15 cellular contexts compared by ENCODE assay signal in genomic region chr2:177984739-177985138, GRCh38.
DNase-seq lines count a peak whose midpoint lies in the region; ATAC-seq and TF ChIP-seq lines count a peak whose summit lies in the region.
"Had no signal": no experiment of that assay in that cellular context is flagged by ENCODE, and none has a peak within 500 bp of the region (broad histone marks: within the 10 kb centered on the region; RNA-seq: fewer than 3 reads in every experiment).

No MANE protein-coding gene starts in this region.

- H3K4me3 ChIP-seq in breast epithelium (no peak overlapping the region), transverse colon (no peak overlapping the region)

- H3K27me3 ChIP-seq in breast epithelium, result no peaks in the 10 kb centered on the region
- no peaks in the 10 kb centered on the region for H3K27me3 ChIP-seq in transverse colon

- H3K36me3 Mint-ChIP-seq in MCF 10A (ENCODE audit: insufficient read depth, unreplicated experiment), result no peaks in the 10 kb centered on the region

- H3K9me3 Mint-ChIP-seq in MCF 10A (ENCODE audit: unreplicated experiment), result no peaks in the 10 kb centered on the region
- H3K9me3 Mint-ChIP-seq: activated naive CD4-positive, alpha-beta T cell treated with anti-CD3 and anti-CD28 coated beads for 36 hours had no signal

- H3K9me3 ChIP-seq in breast epithelium, result no peaks in the 10 kb centered on the region
- H3K9me3 ChIP-seq in transverse colon, result no peaks in the 10 kb centered on the region

- WGBS in transverse colon (ENCODE audit: low coverage in 1 of 2), 2 donors, result 32 to 33% methylated on average over 1 of the region's 1 CpG

- CTCF ChIA-PET in MCF 10A (lab: Yijun Ruan, JAX), result interaction anchor here (0.6 to 2.6 kb wide), 12 partner anchors 8 to 537 kb away, joined by 3 to 15 read pairs (median 4); no protein-coding TSS in a partner anchor

- H3K4me1 Mint-ChIP-seq in MCF 10A (ENCODE audit: insufficient read depth, unreplicated experiment), result no peaks in the 10 kb centered on the region
- H3K4me1 Mint-ChIP-seq: B cell had no signal

- no peak for ATAC-seq in HG02885 (IDR thresholded peaks at IDR 0.05; ENCODE audit: poor library complexity, unreplicated experiment)

- no peaks in the 10 kb centered on the region for H3K36me3 ChIP-seq in breast epithelium
- H3K36me3 ChIP-seq in transverse colon, result no peaks in the 10 kb centered on the region
- H3K36me3 ChIP-seq: WERI-Rb-1 had no signal

- TF ChIP-seq CTCF in MCF 10A (IDR thresholded peaks at IDR 0.05; ENCODE audit: unreplicated experiment) (no peak), breast epithelium (IDR thresholded peaks at IDR 0.05) (no peak), transverse colon (IDR thresholded peaks at IDR 0.05) (no peak)

- no peak overlapping the region for H3K4me3 Mint-ChIP-seq in MCF 10A (ENCODE audit: unreplicated experiment)
- H3K4me3 Mint-ChIP-seq: activated naive CD4-positive, alpha-beta T cell treated with anti-CD3 and anti-CD28 coated beads for 36 hours; B cell had no signal

- H3K4me1 ChIP-seq in breast epithelium (no peaks in the 10 kb centered on the region), transverse colon (peaks cover 0 to 9% (median 0%) of the 10 kb centered on the region in 4 donors)

- peak; percentile 20 for DNase-seq in MCF 10A (ENCODE audit: unreplicated experiment)
- no peak for DNase-seq in breast epithelium (ENCODE audit: low spot score in 2 of 2)
- peak; percentile 65 for DNase-seq in NCI-H2029 treated with DMSO at 0.1 percent for 48 hours (lab: John Stamatoyannopoulos, UW)
- peak; percentile 75 for DNase-seq in astrocyte of the hippocampus (ENCODE audit: low read depth, low spot score)
- peak; percentile 19 for DNase-seq in transverse colon
- DNase-seq in AG20443 (ENCODE audit: low spot score), result no peak
- DNase-seq in AG08396 (ENCODE audit: low spot score), result no peak
- DNase-seq: activated naive CD4-positive, alpha-beta T cell treated with anti-CD3 and anti-CD28 coated beads for 36 hours; central memory CD4-positive, alpha-beta T cell; GDM1; Kasumi-1; stimulated activated CD4-positive, alpha-beta T cell treated with anti-CD3 and anti-CD28 coated beads, Interleukin-2, amount 100 ng/mL, for 48 hours; WERI-Rb-1 had no signal

- in situ Hi-C loops in transverse colon (cut with MboI; ENCODE audit: low pct_ligation_motif_present in 1 of 4, low pct_unique_long_range_greater_than_20kb in 1 of 4, low sequenced_read_pairs in 3 of 4), result no loop called here

- no peak for TF ChIP-seq EP300 in transverse colon (IDR thresholded peaks at IDR 0.05; ENCODE audit: low read depth)

- intact Hi-C loops in MCF 10A (cut with micrococcal nuclease), result loop anchor here (5.0 to 10.0 kb wide), 3 partner anchors 83 to 433 kb away; no protein-coding TSS in a partner anchor
- intact Hi-C loops in breast epithelium (cut with DNase I; ENCODE audit: low total_unique reads), result no loop called here
- intact Hi-C loops in transverse colon (cut with DNase I; ENCODE audit: low total_unique reads), result no loop called here

- no peak for TF ChIP-seq POLR2A in breast epithelium (IDR thresholded peaks at IDR 0.05)
- no peak for TF ChIP-seq POLR2A in transverse colon (IDR thresholded peaks at IDR 0.05)

- POLR2A ChIA-PET in MCF 10A (lab: Yijun Ruan, JAX), result interaction anchor here (0.7 kb wide), 1 partner anchor 429 kb away, joined by 3 read pairs; no protein-coding TSS in a partner anchor

- peaks cover 26% of the 10 kb centered on the region for H3K27me3 Mint-ChIP-seq in MCF 10A (ENCODE audit: insufficient read depth, unreplicated experiment)

- H3K27ac ChIP-seq in breast epithelium, result no peak overlapping the region
- no peak overlapping the region for H3K27ac ChIP-seq in transverse colon
- H3K27ac ChIP-seq: WERI-Rb-1 had no signal

- no TSS peak for BruUV-seq in MCF 10A (replicated peaks; lab: Mats Ljungman, UMichigan)

- H3K27ac Mint-ChIP-seq in MCF 10A (ENCODE audit: low read depth, unreplicated experiment), result no peak overlapping the region
- H3K27ac Mint-ChIP-seq: activated naive CD4-positive, alpha-beta T cell treated with anti-CD3 and anti-CD28 coated beads for 36 hours; B cell had no signal

Comparison
In these comparisons a context has a peak if more than half of its experiments do, and no peak if none do; other contexts are left out.
1. DNase-seq: peak in MCF 10A (single experiment), NCI-H2029 treated with DMSO at 0.1 percent for 48 hours (single experiment), astrocyte of the hippocampus (single experiment) and transverse colon (single experiment); none in breast epithelium (0 of 2), AG20443 (single experiment) and AG08396 (single experiment).